In the genomic region with DNA sequence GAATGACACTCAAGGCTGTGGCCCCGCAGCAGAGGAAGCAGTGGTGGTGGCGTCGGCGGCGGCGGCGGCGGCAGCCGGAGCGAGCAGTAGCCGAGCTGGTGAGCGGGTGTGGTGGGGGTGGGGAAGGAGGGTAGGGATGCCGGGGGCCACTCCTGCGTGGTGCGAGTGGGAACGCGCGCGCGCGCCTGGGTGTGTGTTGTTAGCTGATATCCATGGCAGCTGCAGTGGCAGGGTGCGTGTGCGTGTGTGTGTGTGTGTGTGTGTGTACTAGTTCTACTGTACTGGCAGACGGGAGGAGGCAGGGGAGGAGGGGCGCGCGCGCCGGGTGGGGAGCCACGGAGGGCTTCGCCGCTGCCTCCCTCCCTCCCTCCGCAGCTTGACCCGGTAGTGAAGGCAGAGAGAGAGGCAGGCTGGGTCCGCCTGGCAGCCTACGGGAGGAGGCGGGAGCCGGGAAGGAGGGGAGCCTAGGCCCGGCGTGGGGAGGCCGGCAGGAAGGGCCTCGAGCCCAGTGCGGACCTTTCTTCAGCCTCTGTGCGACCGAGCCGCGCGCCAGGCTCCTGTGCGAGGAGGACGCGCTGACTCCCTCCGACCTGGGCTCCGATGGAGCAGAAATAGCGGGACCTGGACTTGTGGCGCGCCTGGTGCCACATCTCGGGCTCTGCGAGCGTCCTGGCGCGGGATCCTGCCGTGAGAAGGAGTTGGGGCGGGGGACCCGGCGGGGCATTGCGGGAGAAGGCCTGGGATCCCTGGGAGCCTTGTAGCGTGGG, we compare ENCODE assay signal across 8 cellular contexts. TPM values are rescaled to one million over a fixed set of nuclear protein-coding genes. Genes with fewer than 3 reads are reported as not detected.
DNase-seq lines count a peak whose midpoint lies in the region; ATAC-seq lines count a peak whose summit lies in the region.

A gene (minus strand): TSS at position 110 of the 767 bp plus-strand sequence. CDS start 347 bp downstream, outside the sequence.

- DNase-seq in AG08395 (ENCODE audit: low spot score) (peak; percentile 77), HT1080 (ENCODE audit: low read depth) (peak; percentile 55), adipocyte (ENCODE audit: low read depth) (peak; percentile 91), cardiac septum (ENCODE audit: low spot score) (peak; percentile 85), neuronal stem cell (ENCODE audit: low spot score) (peak; percentile 43), T-helper 9 cell (no peak), AML-193 (lab: John Stamatoyannopoulos, UW) (no peak)

- no peak within 1 kb of the TSS for H4K91ac ChIP-seq in neuronal stem cell (ENCODE audit: low read depth, low read length, poor library complexity)

- H2BK120ac ChIP-seq in neuronal stem cell (ENCODE audit: low read depth, low read length): peak within 1 kb of the TSS; percentile 44

- H2AK5ac ChIP-seq in neuronal stem cell (ENCODE audit: low read depth, low read length): peak within 1 kb of the TSS; percentile 49

- H3K23ac ChIP-seq in neuronal stem cell (ENCODE audit: low read depth, low read length, poor library complexity): peak within 1 kb of the TSS; percentile 77

- H3K4me3 ChIP-seq in adipocyte (ENCODE audit: low read length) (peak within 1 kb of the TSS; percentile 95), neuronal stem cell (ENCODE audit: low read length in 2 of 2) (peak within 1 kb of the TSS; percentile 66 to 82)

- H4K8ac ChIP-seq in neuronal stem cell (ENCODE audit: low read depth, low read length): peak within 1 kb of the TSS; percentile 97

- H3K4me1 ChIP-seq in adipocyte (ENCODE audit: control insufficient read depth, insufficient read depth, low read length) (peaks cover 46% of the 10 kb centered on the region), neuronal stem cell (ENCODE audit: control insufficient read depth in 2 of 2, insufficient read depth in 1 of 2, low read depth in 1 of 2, low read length in 2 of 2) (peaks cover 1 to 2% of the 10 kb centered on the region in 2 donors)

- intact Hi-C loops in cardiac septum (cut with DNase I): loop anchor here (5.0 kb wide), 1 partner anchor 46 kb away; no protein-coding TSS in a partner anchor

- ATAC-seq in GM21381 (IDR thresholded peaks at IDR 0.05; ENCODE audit: unreplicated experiment): no peak

- peak within 1 kb of the TSS; percentile 83 for H3K18ac ChIP-seq in neuronal stem cell (ENCODE audit: low read length)

- H2BK5ac ChIP-seq in neuronal stem cell (ENCODE audit: low read length): peak within 1 kb of the TSS; percentile 70

- H3K9ac ChIP-seq in adipocyte (ENCODE audit: low read length): peak within 1 kb of the TSS; percentile 97
- peak within 1 kb of the TSS; percentile 97 for H3K9ac ChIP-seq in neuronal stem cell (ENCODE audit: low read depth, low read length, poor library complexity)

- H3K14ac ChIP-seq in neuronal stem cell (ENCODE audit: low read length): peak within 1 kb of the TSS; percentile 43

- H3K27ac ChIP-seq in neuronal stem cell (replicated peaks; ENCODE audit: low read length): peak within 1 kb of the TSS; percentile 25

- no peak within 1 kb of the TSS for H3K4ac ChIP-seq in neuronal stem cell (ENCODE audit: low read length)

- peak within 1 kb of the TSS; percentile 40 for H2BK15ac ChIP-seq in neuronal stem cell (ENCODE audit: low read length)

- peak within 1 kb of the TSS; percentile 97 for H2AFZ ChIP-seq in neuronal stem cell (ENCODE audit: low read length)

- H3K4me2 ChIP-seq in neuronal stem cell (ENCODE audit: insufficient read depth, low read length, poor library complexity, severe bottlenecking): peak within 1 kb of the TSS; percentile 95

- no peaks in the 10 kb centered on the region for H3K79me1 ChIP-seq in neuronal stem cell (ENCODE audit: low read depth, low read length)

- WGBS in neuronal stem cell (ENCODE audit: extremely low coverage in 2 of 2, insufficient read length in 2 of 2, insufficient replicate concordance in 1 of 2), 2 donors: no CpG with 5 or more reads among the region's 67 CpGs

- H2BK12ac ChIP-seq in neuronal stem cell (ENCODE audit: low read length): peak within 1 kb of the TSS; percentile 41

- H3K36me3 ChIP-seq in adipocyte (ENCODE audit: control insufficient read depth, insufficient read depth, low read length, severe bottlenecking) (no peaks in the 10 kb centered on the region), neuronal stem cell (replicated peaks in 1 of 2; ENCODE audit: control insufficient read depth in 2 of 2, insufficient read depth in 2 of 2, low read length in 2 of 2) (peaks cover 0 to 32% of the 10 kb centered on the region in 2 donors)

- H3K9me3 ChIP-seq in adipocyte (ENCODE audit: control insufficient read depth, low read length): no peaks in the 10 kb centered on the region
- H3K9me3 ChIP-seq in neuronal stem cell (replicated peaks in 1 of 2; ENCODE audit: control insufficient read depth in 2 of 2, insufficient read depth in 1 of 2, low read depth in 1 of 2, low read length in 2 of 2): no peaks in the 10 kb centered on the region

- H3K27me3 ChIP-seq in adipocyte (replicated peaks; ENCODE audit: control insufficient read depth, insufficient read depth, low read length) (no peaks in the 10 kb centered on the region), neuronal stem cell (ENCODE audit: control insufficient read depth in 3 of 3, insufficient read depth in 3 of 3, low read depth in 1 of 3, low read length in 3 of 3) (peaks cover 0 to 3% (median 0%) of the 10 kb centered on the region in 3 experiments)

RNA-seq across cellular contexts. Expression of the gene that starts here (rescaled TPM):
- total RNA-seq in HT1080 (2014; rRNA removed; shearing (Covaris generic)): 0.39 and 0.84 TPM in 2 replicates
- 0.67 and 0.73 TPM in 2 replicates for polyA plus RNA-seq in HT1080 (2015; cell fraction: cytosol; rRNA removed)
- polyA plus RNA-seq in HT1080 (2015; cell fraction: nucleus; rRNA removed): 1.5 and 1.6 TPM in 2 replicates
- 6.3 TPM for total RNA-seq in cardiac septum
- polyA plus RNA-seq in neuronal stem cell (2013, experiment 1 of 2): 2.8 TPM
- 3.0 TPM for polyA plus RNA-seq in neuronal stem cell (2013, experiment 2 of 2)

Comparison
In these comparisons a context has a peak if more than half of its experiments do, and no peak if none do; other contexts are left out.
1. DNase-seq: peak in AG08395 (single experiment), HT1080 (single experiment), adipocyte (single experiment), cardiac septum (single experiment) and neuronal stem cell (single experiment); none in T-helper 9 cell (single experiment) and AML-193 (0 of 2).